ENCODE assay signal across 10 cellular contexts in genomic region chr16:67406628-67407027, GRCh38. TPM values are rescaled to one million over a fixed set of nuclear protein-coding genes. Genes with fewer than 3 reads are reported as not detected.
DNase-seq lines count a peak whose midpoint lies in the region; ATAC-seq, FAIRE-seq and TF ChIP-seq lines count a peak whose summit lies in the region.
"Had no signal": no experiment of that assay in that cellular context is flagged by ENCODE, and none has a peak within 500 bp of the region (broad histone marks: within the 10 kb centered on the region; RNA-seq: fewer than 3 reads in every experiment).

No MANE protein-coding gene starts in this region.

- 0 out of 2 replicates have a peak, but pooled peaks cover 4% of the 10 kb centered on the region for H4K20me1 ChIP-seq in K562 (replicated peaks; ENCODE audit: control insufficient read depth, insufficient read depth, low read length)
- no peaks in the 10 kb centered on the region for H4K20me1 ChIP-seq in MM.1S (ENCODE audit: insufficient read depth, low read length)

- BruUV-seq in K562 (replicated peaks; lab: Mats Ljungman, UMichigan), result no TSS peak

- CTCF ChIA-PET in K562 (lab: Yijun Ruan, JAX; ENCODE audit: low intra/inter-chr PET ratio), result no interaction called here

- H3K79me2 ChIP-seq in K562 (ENCODE audit: control insufficient read depth, insufficient read depth, low read length) (no peaks in the 10 kb centered on the region), MM.1S (ENCODE audit: low read length) (no peaks in the 10 kb centered on the region)

- ATAC-seq in K562, result no peak
- peak; percentile 14 to 85 (median 74) for ATAC-seq in heart left ventricle

- H3K27ac ChIP-seq in K562 (ENCODE audit: extremely low read depth, low read depth, low read length) (no peak overlapping the region), heart left ventricle (peak overlapping the region; percentile 10 to 87 (median 72)), MM.1S (ENCODE audit: low read length) (no peak overlapping the region)

- H3K27me3 ChIP-seq in K562 (ENCODE audit: control insufficient read depth in 2 of 2, insufficient read depth in 2 of 2, low read length in 2 of 2), result peaks cover 30 to 62% of the 10 kb centered on the region in 2 experiments
- no peaks in the 10 kb centered on the region for H3K27me3 ChIP-seq in heart left ventricle
- H3K27me3 ChIP-seq in skeletal muscle satellite cell (ENCODE audit: control insufficient read depth, insufficient read depth, low read length), result no peaks in the 10 kb centered on the region
- 0 out of 2 replicates have a peak, but pooled peaks cover 6% of the 10 kb centered on the region for H3K27me3 ChIP-seq in MM.1S (replicated peaks; ENCODE audit: insufficient read depth, low read length)

- TF ChIP-seq RAD21 in K562 (CRISPR knock-in tag; conservative IDR thresholded peaks at IDR 0.05 in 1 of 2, IDR thresholded peaks at IDR 0.05 in 1 of 2), result no peak

- H3K36me3 ChIP-seq in K562 (ENCODE audit: control insufficient read depth, insufficient read depth, low read length) (no peaks in the 10 kb centered on the region), heart left ventricle (no peaks in the 10 kb centered on the region), skeletal muscle satellite cell (ENCODE audit: insufficient read depth, low read length) (no peaks in the 10 kb centered on the region), MM.1S (replicated peaks; ENCODE audit: insufficient read depth, low read length) (no peaks in the 10 kb centered on the region)

- TF ChIP-seq POLR2A in K562 (conservative IDR thresholded peaks at IDR 0.05) (no peak), heart left ventricle (IDR thresholded peaks at IDR 0.05) (no peak)

- H3F3A ChIP-seq in MM.1S (ENCODE audit: insufficient read depth, low read length), result no peaks in the 10 kb centered on the region

- H3K9ac ChIP-seq in K562 (ENCODE audit: insufficient read depth in 1 of 2, low read depth in 2 of 2, low read length in 2 of 2), result no peak overlapping the region
- peak overlapping the region; percentile 71 for H3K9ac ChIP-seq in skeletal muscle satellite cell (ENCODE audit: low read depth, low read length)
- no peak overlapping the region for H3K9ac ChIP-seq in MM.1S (ENCODE audit: low read length)

- H3K9me2 ChIP-seq in MM.1S (replicated peaks; ENCODE audit: insufficient read depth, low read length), result no peaks in the 10 kb centered on the region

- H3K9me3 ChIP-seq in K562 (replicated peaks; ENCODE audit: control insufficient read depth, insufficient read depth, low read depth, low read length), result no peaks in the 10 kb centered on the region
- no peaks in the 10 kb centered on the region for H3K9me3 ChIP-seq in heart left ventricle
- H3K9me3 ChIP-seq in skeletal muscle satellite cell (replicated peaks; ENCODE audit: low read length), result no peaks in the 10 kb centered on the region
- H3K9me3 ChIP-seq in MM.1S (replicated peaks; ENCODE audit: insufficient read depth, low read length), result no peaks in the 10 kb centered on the region

- POLR2A ChIA-PET in K562 (lab: Yijun Ruan, JAX), result interaction anchor here (1.0 kb wide), 1 partner anchor 141 kb away, joined by 4 read pairs; no protein-coding TSS in a partner anchor

- DNase-seq in ELR (ENCODE audit: low read depth), result peak; percentile 90
- no peak for DNase-seq in K562 (ENCODE audit: extremely low read depth in 1 of 4, low spot score in 3 of 4)
- peak in 1 of 5 donors; percentile 45 for DNase-seq in heart left ventricle
- DNase-seq in MM.1S, result no peak
- DNase-seq in stimulated activated naive CD4-positive, alpha-beta T cell treated with Interleukin-2 at 50 U/mL for 16 hours (lab: John Stamatoyannopoulos, UW), result no peak
- no peak for DNase-seq in DMS53 (lab: John Stamatoyannopoulos, UW)
- no peak for DNase-seq in NCI-H1694 (lab: John Stamatoyannopoulos, UW)
- DNase-seq: activated B cell treated with CpG ODN at 0.5 μM for 24 hours had no signal

- H3K4me1 ChIP-seq in K562 (replicated peaks in 1 of 2; ENCODE audit: control insufficient read depth in 2 of 2, insufficient read depth in 2 of 2, low read length in 2 of 2) (peaks cover 0 to 9% of the 10 kb centered on the region in 2 experiments; a peak in 2 of 5 replicates), heart left ventricle (peaks cover 0 to 33% (median 18%) of the 10 kb centered on the region in 12 donors), skeletal muscle satellite cell (ENCODE audit: control insufficient read depth, insufficient read depth, low read length) (peaks cover 31% of the 10 kb centered on the region), MM.1S (ENCODE audit: low read length) (no peaks in the 10 kb centered on the region)

- in situ Hi-C loops in K562 (cut with MboI), result loop anchor here (25.0 kb wide), 1 partner anchor 444 kb away; the partner anchor contains the start of gene CES3

- intact Hi-C loops in K562 (cut with micrococcal nuclease), result loop anchor here (10.0 kb wide), 1 partner anchor 392 kb away; no protein-coding TSS in a partner anchor
- intact Hi-C loops in heart left ventricle (cut with DNase I), result no loop called here

- H3K4me2 ChIP-seq in K562 (ENCODE audit: insufficient read depth, low read length), result no peak overlapping the region
- H3K4me2 ChIP-seq in skeletal muscle satellite cell (ENCODE audit: low read length), result peak overlapping the region; percentile 70
- no peak overlapping the region for H3K4me2 ChIP-seq in MM.1S (ENCODE audit: low read depth, low read length)

- H3K4me3 ChIP-seq in K562 (no peak overlapping the region), heart left ventricle (peak overlapping the region in 2 of 12 donors; percentile 1 to 3), skeletal muscle satellite cell (ENCODE audit: low read length) (peak overlapping the region; percentile 18), MM.1S (ENCODE audit: low read length) (no peak overlapping the region)

- 17% methylated on average over 3 of the region's 3 CpGs for WGBS in K562 (ENCODE audit: insufficient coverage, low coverage, missing lambda C conversion rate)
- 0 to 56% (median 38%) methylated on average over 1 to 3 of the region's 3 CpGs for WGBS in heart left ventricle, 4 donors

- no peak for TF ChIP-seq EP300 in K562 (IDR thresholded peaks at IDR 0.05; ENCODE audit: low read length)

- H2AFZ ChIP-seq in K562 (ENCODE audit: low read depth, low read length) (no peak overlapping the region), MM.1S (ENCODE audit: low read length) (no peak overlapping the region)

- H3K9me1 ChIP-seq in K562 (ENCODE audit: control insufficient read depth, insufficient read depth, low read length), result no peaks in the 10 kb centered on the region

- TF ChIP-seq CTCF in K562 (IDR thresholded peaks at IDR 0.05 in 2 of 3, conservative IDR thresholded peaks at IDR 0.05 in 1 of 3; ENCODE audit: insufficient read depth in 2 of 3, low read depth in 1 of 3, low read length in 3 of 3) (no peak), heart left ventricle (IDR thresholded peaks at IDR 0.05) (no peak), MM.1S (IDR thresholded peaks at IDR 0.05; ENCODE audit: low read length) (no peak)

- peak; percentile 37 for FAIRE-seq in K562 (lab: Jason Lieb, UNC)

RNA-seq across cellular contexts. Expression of gene ZDHHC1, which starts 9.6 kb away (rescaled TPM):
- not detected in 2 replicates for total RNA-seq in K562 (2011; cell fraction: chromatin; rRNA removed; ENCODE audit: low replicate concordance)
- 0.50 TPM in 1 of 2 replicates, not detected in the other for total RNA-seq in K562 (2011; cell fraction: nucleolus; rRNA removed)
- total RNA-seq in K562 (2011; cell fraction: nucleoplasm; rRNA removed), result not detected in 2 replicates
- 0.24 and 0.77 TPM in 2 replicates for total RNA-seq in K562 (2014; rRNA removed)
- total RNA-seq in K562 (2014; rRNA removed; fragmentation: Illumina TruSeq; extraction: Trizol), result not detected in 2 replicates
- total RNA-seq in K562 (2015; rRNA removed; fragmentation: Illumina TruSeq; extraction: Trizol), result 0.36 TPM in 1 of 2 replicates, not detected in the other
- total RNA-seq in K562 (2021), result 0.16 TPM in 1 of 2 replicates, not detected in the other
- polyA plus RNA-seq in K562 (2011; rRNA removed), result 0.06 and 0.07 TPM in 2 replicates
- 0.13 and 0.95 TPM in 2 replicates for polyA plus RNA-seq in K562 (2011; cell fraction: cytosol; rRNA removed)
- polyA plus RNA-seq in K562 (2011; cell fraction: nucleus; rRNA removed), result 0.28 and 0.43 TPM in 2 replicates
- polyA plus RNA-seq in K562 (2012), result 0.17 TPM in 1 of 2 replicates, not detected in the other
- not detected in 2 replicates for polyA plus RNA-seq in K562 (2014; fragmentation: Illumina TruSeq; extraction: Trizol)
- polyA plus RNA-seq in K562 (2014; fragmentation: Nextera tagmentation; extraction: Ambion mirVana), result not detected
- polyA plus RNA-seq in K562 (2014; rRNA removed), result 0.25 TPM in 1 of 2 replicates, not detected in the other
- polyA minus RNA-seq in K562 (2011; rRNA and poly(A)+ RNA removed), result not detected in 2 replicates
- not detected in 2 replicates for polyA minus RNA-seq in K562 (2011; cell fraction: cytosol; rRNA and poly(A)+ RNA removed)
- 0.54 TPM in 1 of 2 replicates, not detected in the other for polyA minus RNA-seq in K562 (2011; cell fraction: nucleus; rRNA and poly(A)+ RNA removed)
- 10 to 100 TPM in 1 of 9 donors, 1 to 10 TPM in 8; 3.5 to 11.6 (median 5.4) TPM for total RNA-seq in heart left ventricle
- 1 to 10 TPM; 2.7 to 5.1 TPM for polyA plus RNA-seq in heart left ventricle
- 5.1 and 5.9 TPM in 2 replicates for total RNA-seq in skeletal muscle satellite cell (2012; rRNA removed)

RNA-seq across cellular contexts. Expression of gene TPPP3, which starts 13.3 kb away (rescaled TPM):
- 0.44 TPM in 1 of 2 replicates, not detected in the other for total RNA-seq in K562 (2011; cell fraction: chromatin; rRNA removed; ENCODE audit: low replicate concordance)
- 0.17 TPM in 1 of 2 replicates, not detected in the other for total RNA-seq in K562 (2011; cell fraction: nucleolus; rRNA removed)
- total RNA-seq in K562 (2011; cell fraction: nucleoplasm; rRNA removed), result 0.37 TPM in 1 of 2 replicates, not detected in the other
- total RNA-seq in K562 (2014; rRNA removed) (0.16 and 0.50 TPM in 2 replicates), K562 (2014; rRNA removed; fragmentation: Illumina TruSeq; extraction: Trizol) (0.25 TPM in 1 of 2 replicates, not detected in the other), K562 (2015; rRNA removed; fragmentation: Illumina TruSeq; extraction: Trizol) (not detected in 2 replicates), K562 (2021) (0.38 and 0.44 TPM in 2 replicates), heart left ventricle (10 to 100 TPM in 5 of 9 donors, 1 to 10 TPM in 4; 7.0 to 17.0 (median 10.2) TPM)
- polyA plus RNA-seq in K562 (2011; rRNA removed) (0.32 and 0.58 TPM in 2 replicates), K562 (2014; fragmentation: Illumina TruSeq; extraction: Trizol) (0.36 and 0.66 TPM in 2 replicates), K562 (2014; fragmentation: Nextera tagmentation; extraction: Ambion mirVana) (under 1 TPM in 1 of 2 experiments, not detected in 1; 0.13 TPM), K562 (2014; rRNA removed) (0.50 and 0.92 TPM in 2 replicates), heart left ventricle (10 to 100 TPM; 13.4 to 20.1 TPM)
- polyA plus RNA-seq in K562 (2011; cell fraction: cytosol; rRNA removed), result 0.44 and 0.60 TPM in 2 replicates
- polyA plus RNA-seq in K562 (2011; cell fraction: nucleus; rRNA removed), result 0.31 and 0.46 TPM in 2 replicates
- 0.37 and 0.38 TPM in 2 replicates for polyA plus RNA-seq in K562 (2012)
- 0.21 TPM in 1 of 2 replicates, not detected in the other for polyA minus RNA-seq in K562 (2011; rRNA and poly(A)+ RNA removed)
- polyA minus RNA-seq in K562 (2011; cell fraction: cytosol; rRNA and poly(A)+ RNA removed), result not detected in 2 replicates
- 0.13 and 0.33 TPM in 2 replicates for polyA minus RNA-seq in K562 (2011; cell fraction: nucleus; rRNA and poly(A)+ RNA removed)
- total RNA-seq in skeletal muscle satellite cell (2012; rRNA removed), result 0.25 and 1.3 TPM in 2 replicates
- total RNA-seq: activated B cell treated with CpG ODN at 0.5 μM for 24 hours had no signal

RNA-seq across cellular contexts. Expression of gene HSD11B2, which starts 24.3 kb away (rescaled TPM):
- total RNA-seq in K562 (2011; cell fraction: chromatin; rRNA removed; ENCODE audit: low replicate concordance), result 3.4 and 5.6 TPM in 2 replicates
- total RNA-seq in K562 (2011; cell fraction: nucleolus; rRNA removed), result 3.0 and 4.7 TPM in 2 replicates
- total RNA-seq in K562 (2011; cell fraction: nucleoplasm; rRNA removed), result 2.4 and 6.9 TPM in 2 replicates
- total RNA-seq in K562 (2014; rRNA removed) (0.95 and 2.9 TPM in 2 replicates), K562 (2014; rRNA removed; fragmentation: Illumina TruSeq; extraction: Trizol) (0.22 and 0.55 TPM in 2 replicates), K562 (2015; rRNA removed; fragmentation: Illumina TruSeq; extraction: Trizol) (0.60 and 0.65 TPM in 2 replicates), K562 (2021) (1.9 and 2.0 TPM in 2 replicates), heart left ventricle (under 1 TPM in 8 of 9 donors, not detected in 1; 0.32 to 1.00 (median 0.59) TPM)
- polyA plus RNA-seq in K562 (2011; rRNA removed) (0.79 and 2.2 TPM in 2 replicates), K562 (2014; fragmentation: Illumina TruSeq; extraction: Trizol) (1.4 and 2.7 TPM in 2 replicates), K562 (2014; fragmentation: Nextera tagmentation; extraction: Ambion mirVana) (under 1 TPM; 0.08 to 0.18 TPM), K562 (2014; rRNA removed) (1.4 and 2.2 TPM in 2 replicates), heart left ventricle (under 1 TPM; 0.15 to 0.26 TPM)
- polyA plus RNA-seq in K562 (2011; cell fraction: cytosol; rRNA removed), result 1.8 and 2.4 TPM in 2 replicates
- polyA plus RNA-seq in K562 (2011; cell fraction: nucleus; rRNA removed), result 3.4 and 4.8 TPM in 2 replicates
- polyA plus RNA-seq in K562 (2012), result 0.86 and 2.0 TPM in 2 replicates
- 0.72 and 1.1 TPM in 2 replicates for polyA minus RNA-seq in K562 (2011; rRNA and poly(A)+ RNA removed)
- polyA minus RNA-seq in K562 (2011; cell fraction: cytosol; rRNA and poly(A)+ RNA removed), result 1.9 and 2.9 TPM in 2 replicates
- polyA minus RNA-seq in K562 (2011; cell fraction: nucleus; rRNA and poly(A)+ RNA removed), result 0.67 and 0.81 TPM in 2 replicates
- not detected in 2 replicates for total RNA-seq in skeletal muscle satellite cell (2012; rRNA removed)
- total RNA-seq: pulmonary artery endothelial cell had no signal

Comparison
In these comparisons a context has a peak if more than half of its experiments do, and no peak if none do; other contexts are left out.
1. H3K27ac ChIP-seq: peak in heart left ventricle (12 of 12); none in K562 (single experiment) and MM.1S (single experiment).
2. RNA of gene TPPP3, which starts 13.3 kb away (total RNA-seq): 7.0 to 17.0 TPM in heart left ventricle; 0.16 to 0.50 TPM in K562; every median in the first group is over 4 times any median in the second.